Comparison of ENCODE assay signal across 28 cellular contexts in the genomic region with DNA sequence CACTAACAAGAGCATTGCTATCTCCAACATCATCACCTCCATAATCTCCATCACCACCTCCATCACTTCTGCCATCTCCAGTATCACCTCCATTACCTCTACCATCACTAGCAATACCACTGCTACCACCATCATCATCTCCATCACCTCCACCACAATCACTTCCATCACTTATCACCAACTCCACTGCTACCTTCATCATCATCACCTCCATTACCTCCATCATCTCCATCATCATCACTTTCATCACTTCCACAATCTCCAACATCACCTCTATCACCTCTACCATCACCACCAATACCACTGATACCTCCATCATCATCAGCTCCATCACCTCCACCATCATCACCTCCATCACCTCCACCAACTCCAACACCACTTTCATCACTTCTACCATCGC.
"Had no signal": no experiment of that assay in that cellular context is flagged by ENCODE, and none has a peak within 500 bp of the region (broad histone marks: within the 10 kb centered on the region; RNA-seq: fewer than 3 reads in every experiment).

No MANE protein-coding gene starts in this region.

- H3K36me3 ChIP-seq: colonic mucosa, esophagus muscularis mucosa, esophagus squamous epithelium, gastrocnemius medialis, gastroesophageal sphincter, heart left ventricle, heart right ventricle had no signal

- H3K9me3 ChIP-seq: colonic mucosa, esophagus muscularis mucosa, gastrocnemius medialis, gastroesophageal sphincter, heart left ventricle, heart right ventricle had no signal

- H3K27me3 ChIP-seq: colonic mucosa, esophagus squamous epithelium, foreskin keratinocyte, gastrocnemius medialis, gastroesophageal sphincter, heart left ventricle had no signal

- H3K4me3 ChIP-seq: colonic mucosa, coronary artery, dorsolateral prefrontal cortex, esophagus muscularis mucosa, esophagus squamous epithelium, gastrocnemius medialis, gastroesophageal sphincter, heart left ventricle, heart right ventricle had no signal

- H3K4me1 ChIP-seq: colonic mucosa, esophagus muscularis mucosa, esophagus squamous epithelium, foreskin keratinocyte, gastrocnemius medialis, gastroesophageal sphincter, heart left ventricle, heart right ventricle had no signal

- FAIRE-seq: colon, endometrium, endothelial cell of umbilical vein, frontal cortex had no signal

- H3K27ac ChIP-seq: colonic mucosa, coronary artery, dorsolateral prefrontal cortex, epithelial cell of prostate, esophagus muscularis mucosa, esophagus squamous epithelium, foreskin keratinocyte, gastrocnemius medialis, gastroesophageal sphincter, heart left ventricle, heart right ventricle had no signal

- DNase-seq: colonic mucosa; cortex of kidney; dermis blood vessel endothelial cell; dorsolateral prefrontal cortex; effector CD4-positive, alpha-beta T cell; effector CD8-positive, alpha-beta T cell; effector memory CD4-positive, alpha-beta T cell; effector memory CD8-positive, alpha-beta T cell; endodermal cell; erythroblast; esophagus squamous epithelium; foreskin fibroblast; foreskin keratinocyte; foreskin melanocyte; gastrocnemius medialis; glutamatergic neuron; head of caudate nucleus; heart left ventricle; heart right ventricle had no signal

- ATAC-seq: effector memory CD8-positive, alpha-beta T cell; esophagus mucosa; foreskin keratinocyte; gastrocnemius medialis; gastroesophageal sphincter; heart left ventricle; heart right ventricle had no signal
